Comparison of ENCODE assay signal across 9 cellular contexts in genomic region chr5:169577966-169578365, GRCh38. TPM values are rescaled to one million over a fixed set of nuclear protein-coding genes. Genes with fewer than 3 reads are reported as not detected.
DNase-seq lines count a peak whose midpoint lies in the region; ATAC-seq and TF ChIP-seq lines count a peak whose summit lies in the region.
"Had no signal": no experiment of that assay in that cellular context is flagged by ENCODE, and none has a peak within 500 bp of the region (broad histone marks: within the 10 kb centered on the region; RNA-seq: fewer than 3 reads in every experiment).

No MANE protein-coding gene starts in this region.

- TF ChIP-seq CTCF in epithelial cell of esophagus (IDR thresholded peaks at IDR 0.05; ENCODE audit: insufficient read depth, low read depth, low read length, missing control alignments), result peak; percentile 54
- TF ChIP-seq CTCF in smooth muscle cell (IDR thresholded peaks at IDR 0.05; ENCODE audit: borderline replicate concordance, insufficient read depth, poor library complexity, severe bottlenecking), result peak; percentile 19

- H3K9me3 Mint-ChIP-seq in activated naive CD4-positive, alpha-beta T cell treated with anti-CD3 and anti-CD28 coated beads for 36 hours, result no peaks in the 10 kb centered on the region
- H3K9me3 Mint-ChIP-seq in naive thymus-derived CD8-positive, alpha-beta T cell, result no peaks in the 10 kb centered on the region

- no peak overlapping the region for H3K9ac ChIP-seq in smooth muscle cell (ENCODE audit: low read depth)

- H3K27me3 Mint-ChIP-seq in activated naive CD4-positive, alpha-beta T cell treated with anti-CD3 and anti-CD28 coated beads for 36 hours (ENCODE audit: low read depth), result peaks cover 10% of the 10 kb centered on the region
- peaks cover 9 to 29% (median 20%) of the 10 kb centered on the region in 5 donors for H3K27me3 Mint-ChIP-seq in naive thymus-derived CD8-positive, alpha-beta T cell

- H3K4me1 Mint-ChIP-seq in activated naive CD4-positive, alpha-beta T cell treated with anti-CD3 and anti-CD28 coated beads for 36 hours (ENCODE audit: low read depth), result peaks cover 16% of the 10 kb centered on the region
- H3K4me1 Mint-ChIP-seq in naive thymus-derived CD8-positive, alpha-beta T cell, result peaks cover under 1 to 9% (median 4%) of the 10 kb centered on the region in 4 donors

- DNase-seq in activated naive CD4-positive, alpha-beta T cell treated with anti-CD3 and anti-CD28 coated beads for 36 hours, result peak; percentile 21
- no peak for DNase-seq in activated naive CD4-positive, alpha-beta T cell treated with anti-CD3 and anti-CD28 coated beads, Interleukin-2, amount 50 U/mL, for 16 hours
- DNase-seq in NCI-H345 (lab: John Stamatoyannopoulos, UW), result peak; percentile 11
- DNase-seq in epithelial cell of esophagus (ENCODE audit: low read depth), result peak; percentile 34
- DNase-seq in smooth muscle cell (lab: John Stamatoyannopoulos, UW; ENCODE audit: unreplicated experiment), result no peak
- DNase-seq in naive thymus-derived CD8-positive, alpha-beta T cell, result no peak
- DNase-seq in 8988T, result no peak

- peak overlapping the region; percentile 10 for H3K4me2 ChIP-seq in smooth muscle cell

- no peaks in the 10 kb centered on the region for H4K20me1 ChIP-seq in smooth muscle cell (ENCODE audit: low read depth)

- 67% methylated on average over 1 of the region's 1 CpG for WGBS in smooth muscle cell (ENCODE audit: low lambda C conversion rate)

- no peak for ATAC-seq in naive thymus-derived CD8-positive, alpha-beta T cell
- no peak for ATAC-seq in HG03045 (IDR thresholded peaks at IDR 0.05; ENCODE audit: unreplicated experiment)

- intact Hi-C loops in activated naive CD4-positive, alpha-beta T cell treated with anti-CD3 and anti-CD28 coated beads for 36 hours (cut with micrococcal nuclease), result no loop called here

- no peaks in the 10 kb centered on the region for H3K36me3 ChIP-seq in smooth muscle cell (ENCODE audit: low read depth)

- H3F3A ChIP-seq in smooth muscle cell (ENCODE audit: low read depth), result no peaks in the 10 kb centered on the region

- H3K27ac Mint-ChIP-seq in activated naive CD4-positive, alpha-beta T cell treated with anti-CD3 and anti-CD28 coated beads for 36 hours, result no peak overlapping the region
- H3K27ac Mint-ChIP-seq in naive thymus-derived CD8-positive, alpha-beta T cell, result no peak overlapping the region

- POLR2A ChIA-PET in naive thymus-derived CD8-positive, alpha-beta T cell (lab: Charles Lee), result no interaction called here

- H3K4me3 Mint-ChIP-seq in activated naive CD4-positive, alpha-beta T cell treated with anti-CD3 and anti-CD28 coated beads for 36 hours, result no peak overlapping the region
- no peak overlapping the region for H3K4me3 Mint-ChIP-seq in naive thymus-derived CD8-positive, alpha-beta T cell

- no peak overlapping the region for H3K4me3 ChIP-seq in epithelial cell of esophagus (ENCODE audit: low read length)
- H3K4me3 ChIP-seq in smooth muscle cell, result no peak overlapping the region
- H3K4me3 ChIP-seq: skin epidermis had no signal

- H3K27ac ChIP-seq in smooth muscle cell (ENCODE audit: low read depth), result no peak overlapping the region
- H3K27ac ChIP-seq: skin epidermis had no signal

- H2AFZ ChIP-seq in smooth muscle cell (ENCODE audit: low read depth), result no peak overlapping the region

- no peaks in the 10 kb centered on the region for H3K36me3 Mint-ChIP-seq in activated naive CD4-positive, alpha-beta T cell treated with anti-CD3 and anti-CD28 coated beads for 36 hours (ENCODE audit: low read depth)
- H3K36me3 Mint-ChIP-seq in naive thymus-derived CD8-positive, alpha-beta T cell, result no peaks in the 10 kb centered on the region

- H3K27me3 ChIP-seq in smooth muscle cell (ENCODE audit: low read depth), result peaks cover 15% of the 10 kb centered on the region

- CTCF ChIA-PET in activated naive CD4-positive, alpha-beta T cell treated with anti-CD3 and anti-CD28 coated beads for 36 hours (lab: Charles Lee), result interaction anchor here (1.1 to 1.4 kb wide), 2 partner anchors 12 to 898 kb away, joined by 4 to 7 read pairs; no protein-coding TSS in a partner anchor

- no peaks in the 10 kb centered on the region for H3K79me2 ChIP-seq in smooth muscle cell (ENCODE audit: low read depth)

- no peaks in the 10 kb centered on the region for H3K4me1 ChIP-seq in smooth muscle cell (ENCODE audit: low read depth)

- no peaks in the 10 kb centered on the region for H3K9me3 ChIP-seq in smooth muscle cell (replicated peaks; ENCODE audit: low read depth)

RNA-seq across cellular contexts. Expression of gene SPDL1, which starts 5.6 kb away (rescaled TPM):
- total RNA-seq in activated naive CD4-positive, alpha-beta T cell treated with anti-CD3 and anti-CD28 coated beads for 36 hours, result 10 to 100 TPM; 26.5 to 29.9 TPM
- 34.9 and 75.2 TPM in 2 replicates for total RNA-seq in smooth muscle cell
- polyA plus RNA-seq in smooth muscle cell, result 25.7 and 28.0 TPM in 2 replicates
- total RNA-seq in naive thymus-derived CD8-positive, alpha-beta T cell, result 10 to 100 TPM; 13.9 to 15.2 TPM
- polyA plus RNA-seq in naive thymus-derived CD8-positive, alpha-beta T cell, result 1 to 10 TPM; 6.2 to 7.8 (median 6.4) TPM

RNA-seq across cellular contexts. Expression of gene DOCK2, which starts 59.1 kb away (rescaled TPM):
- total RNA-seq in activated naive CD4-positive, alpha-beta T cell treated with anti-CD3 and anti-CD28 coated beads for 36 hours, result 100 to 1,000 TPM; 192 to 203 TPM
- total RNA-seq in smooth muscle cell, result 0.31 and 3.0 TPM in 2 replicates
- polyA plus RNA-seq in smooth muscle cell, result 0.40 and 0.73 TPM in 2 replicates
- 100 to 1,000 TPM; 171 to 182 TPM for total RNA-seq in naive thymus-derived CD8-positive, alpha-beta T cell
- polyA plus RNA-seq in naive thymus-derived CD8-positive, alpha-beta T cell, result 10 to 100 TPM; 59.5 to 84.6 (median 71.0) TPM

Comparison
In these comparisons a context has a peak if more than half of its experiments do, and no peak if none do; other contexts are left out.
1. DNase-seq: peak in activated naive CD4-positive, alpha-beta T cell treated with anti-CD3 and anti-CD28 coated beads for 36 hours (single experiment), NCI-H345 (single experiment) and epithelial cell of esophagus (single experiment); none in activated naive CD4-positive, alpha-beta T cell treated with anti-CD3 and anti-CD28 coated beads, Interleukin-2, amount 50 U/mL, for 16 hours (single experiment), smooth muscle cell (single experiment), naive thymus-derived CD8-positive, alpha-beta T cell (0 of 10) and 8988T (single experiment).
2. RNA of gene DOCK2, which starts 59.1 kb away (total RNA-seq): 192 to 203 TPM in activated naive CD4-positive, alpha-beta T cell treated with anti-CD3 and anti-CD28 coated beads for 36 hours and 171 to 182 TPM in naive thymus-derived CD8-positive, alpha-beta T cell; 0.31 to 3.0 TPM in smooth muscle cell; every median in the first group is over 10 times any median in the second.